In genomic region chr1:58545591-58546519, GRCh38 we compare ENCODE assay signal across 8 cellular contexts. TPM values are rescaled to one million over a fixed set of nuclear protein-coding genes. Genes with fewer than 3 reads are reported as not detected.
DNase-seq lines count a peak whose midpoint lies in the region; ATAC-seq and TF ChIP-seq lines count a peak whose summit lies in the region.

No MANE protein-coding gene starts in this region.

- ATAC-seq in GM19043 (IDR thresholded peaks at IDR 0.05; ENCODE audit: low read depth, unreplicated experiment) (peak; percentile 38), HG03378 (IDR thresholded peaks at IDR 0.05; ENCODE audit: unreplicated experiment) (peak; percentile 31), lower lobe of right lung (peak; percentile 93 to 95)
- peak; percentile 82 for ATAC-seq in activated CD8-positive, alpha-beta T cell treated with anti-CD3 and anti-CD28 coated beads, Interleukin-2, amount 10 ng/mL, durations not matched to agents 7 days and 5 days

- H3K27me3 ChIP-seq in duodenal mucosa (ENCODE audit: control insufficient read depth in 1 of 2, insufficient read depth in 2 of 2, low read length in 2 of 2) = no peaks in the 10 kb centered on the region
- H3K27me3 ChIP-seq in lower lobe of right lung (ENCODE audit: low read depth) = no peaks in the 10 kb centered on the region

- H3K36me3 ChIP-seq in duodenal mucosa (ENCODE audit: control insufficient read depth in 1 of 2, insufficient read depth in 2 of 2, low read length in 2 of 2) (no peaks in the 10 kb centered on the region), lower lobe of right lung (no peaks in the 10 kb centered on the region)

- peaks cover 16% of the 10 kb centered on the region for H3K4me1 Mint-ChIP-seq in activated CD8-positive, alpha-beta T cell treated with anti-CD3 and anti-CD28 coated beads, Interleukin-2, amount 10 ng/mL, durations not matched to agents 7 days and 5 days (ENCODE audit: low read depth)

- no peaks in the 10 kb centered on the region for H3K9me3 ChIP-seq in duodenal mucosa (ENCODE audit: control insufficient read depth in 1 of 2, low read length in 2 of 2)
- no peaks in the 10 kb centered on the region for H3K9me3 ChIP-seq in lower lobe of right lung

- peak overlapping the region; percentile 68 to 92 for H3K9ac ChIP-seq in duodenal mucosa (ENCODE audit: low read depth in 1 of 2, low read length in 2 of 2)

- no peaks in the 10 kb centered on the region for H3K9me3 Mint-ChIP-seq in activated CD8-positive, alpha-beta T cell treated with anti-CD3 and anti-CD28 coated beads, Interleukin-2, amount 10 ng/mL, durations not matched to agents 7 days and 5 days (ENCODE audit: insufficient read depth)

- intact Hi-C loops in lower lobe of right lung (cut with DNase I) = no loop called here

- H3K27ac ChIP-seq in duodenal mucosa (ENCODE audit: low read depth, low read length) (peak overlapping the region; percentile 96), lower lobe of right lung (peak overlapping the region; percentile 100)

- peak overlapping the region; percentile 98 for H3K27ac Mint-ChIP-seq in activated CD8-positive, alpha-beta T cell treated with anti-CD3 and anti-CD28 coated beads, Interleukin-2, amount 10 ng/mL, durations not matched to agents 7 days and 5 days

- peaks cover 2% of the 10 kb centered on the region for H3K27me3 Mint-ChIP-seq in activated CD8-positive, alpha-beta T cell treated with anti-CD3 and anti-CD28 coated beads, Interleukin-2, amount 10 ng/mL, durations not matched to agents 7 days and 5 days (ENCODE audit: low read depth)

- H3K4me1 ChIP-seq in duodenal mucosa (ENCODE audit: control insufficient read depth in 1 of 2, insufficient read depth in 2 of 2, low read length in 2 of 2) (peaks cover 0 to 11% of the 10 kb centered on the region in 2 donors), lower lobe of right lung (peaks cover 12% of the 10 kb centered on the region)

- H3K4me3 ChIP-seq in duodenal mucosa (ENCODE audit: low read depth in 1 of 2, low read length in 2 of 2) = peak overlapping the region; percentile 87
- peak overlapping the region; percentile 76 for H3K4me3 ChIP-seq in lower lobe of right lung

- H3K4me3 Mint-ChIP-seq in activated CD8-positive, alpha-beta T cell treated with anti-CD3 and anti-CD28 coated beads, Interleukin-2, amount 10 ng/mL, durations not matched to agents 7 days and 5 days = peak overlapping the region; percentile 91

- H3K36me3 Mint-ChIP-seq in activated CD8-positive, alpha-beta T cell treated with anti-CD3 and anti-CD28 coated beads, Interleukin-2, amount 10 ng/mL, durations not matched to agents 7 days and 5 days (ENCODE audit: low read depth) = no peaks in the 10 kb centered on the region

- no peak for TF ChIP-seq CTCF in lower lobe of right lung (IDR thresholded peaks at IDR 0.05)

- POLR2A ChIA-PET in activated CD8-positive, alpha-beta T cell treated with anti-CD3 and anti-CD28 coated beads, Interleukin-2, amount 10 ng/mL, durations not matched to agents 7 days and 5 days (lab: Charles Lee) = interaction anchor here (0.6 to 1.3 kb wide), 6 partner anchors 10 to 270 kb away, joined by 3 to 5 read pairs (median 4); partner anchors contain the start of gene JUN

- CTCF ChIA-PET in activated CD8-positive, alpha-beta T cell treated with anti-CD3 and anti-CD28 coated beads, Interleukin-2, amount 10 ng/mL, durations not matched to agents 7 days and 5 days (lab: Charles Lee) = interaction anchor here (0.6 to 5.7 kb wide), 10 partner anchors 10 to 1216 kb away, joined by 3 to 78 read pairs (median 4); no protein-coding TSS in a partner anchor

- DNase-seq in AML-193 (lab: John Stamatoyannopoulos, UW) (peak; percentile 76 to 79), NCI-H526 (lab: John Stamatoyannopoulos, UW) (peak; percentile 63 to 85), lower lobe of right lung (peak; percentile 90)
- DNase-seq in activated CD8-positive, alpha-beta T cell treated with anti-CD3 and anti-CD28 coated beads, Interleukin-2, amount 10 ng/mL, durations not matched to agents 7 days and 5 days = peak; percentile 83
- peak; percentile 70 to 79 for DNase-seq in stimulated activated CD4-positive, alpha-beta T cell treated with anti-CD3 and anti-CD28 coated beads, Interleukin-4, amount 100 ng/mL, for 4 hours

RNA-seq across cellular contexts. Expression of gene OMA1, which starts 0.7 kb away (rescaled TPM):
- 10 to 100 TPM; 22.3 to 23.9 TPM for total RNA-seq in activated CD8-positive, alpha-beta T cell treated with anti-CD3 and anti-CD28 coated beads, Interleukin-2, amount 10 ng/mL, durations not matched to agents 7 days and 5 days
- total RNA-seq in lower lobe of right lung = 33.4 TPM

RNA-seq across cellular contexts. Expression of gene TACSTD2, which starts 31.2 kb away (rescaled TPM):
- total RNA-seq in activated CD8-positive, alpha-beta T cell treated with anti-CD3 and anti-CD28 coated beads, Interleukin-2, amount 10 ng/mL, durations not matched to agents 7 days and 5 days = not detected
- 69.9 TPM for total RNA-seq in lower lobe of right lung

Comparison
In these comparisons a context has a peak if more than half of its experiments do, and no peak if none do; other contexts are left out.
1. Peak in every context shown above with its lines: DNase-seq, ATAC-seq, H3K4me3 ChIP-seq and H3K27ac ChIP-seq.
2. ATAC-seq: peak in every context shown above with its lines; median percentile 94 in lower lobe of right lung; 82 in activated CD8-positive, alpha-beta T cell treated with anti-CD3 and anti-CD28 coated beads, Interleukin-2, amount 10 ng/mL, durations not matched to agents 7 days and 5 days; 38 in GM19043; 31 in HG03378.
3. RNA of gene TACSTD2, which starts 31.2 kb away (total RNA-seq): 69.9 TPM in lower lobe of right lung (single experiment); not detected in activated CD8-positive, alpha-beta T cell treated with anti-CD3 and anti-CD28 coated beads, Interleukin-2, amount 10 ng/mL, durations not matched to agents 7 days and 5 days; every median in the first group is over 10 times any median in the second.